In genomic region chr6:22173311-22173710, GRCh38 we compare ENCODE assay signal across 22 cellular contexts.
DNase-seq lines count a peak whose midpoint lies in the region; ATAC-seq, FAIRE-seq and TF ChIP-seq lines count a peak whose summit lies in the region.
"Had no signal": no experiment of that assay in that cellular context is flagged by ENCODE, and none has a peak within 500 bp of the region (broad histone marks: within the 10 kb centered on the region; RNA-seq: fewer than 3 reads in every experiment).

No MANE protein-coding gene starts in this region.

- TF ChIP-seq POLR2A in GM12878 (IDR thresholded peaks at IDR 0.05; ENCODE audit: low read depth, low read length) = no peak

- CTCF ChIA-PET in GM12878 (lab: Yijun Ruan, JAX) = no interaction called here

- H3K9ac ChIP-seq in BLaER1 = no peak overlapping the region
- H3K9ac ChIP-seq in DND-41 (ENCODE audit: low read depth, low read length) = no peak overlapping the region
- no peak overlapping the region for H3K9ac ChIP-seq in GM12878 (ENCODE audit: control insufficient read depth, insufficient read depth, low read length)

- H3K4me2 ChIP-seq in BLaER1 = no peak overlapping the region
- no peak overlapping the region for H3K4me2 ChIP-seq in DND-41 (ENCODE audit: insufficient read depth, low read length)
- no peak overlapping the region for H3K4me2 ChIP-seq in GM12878 (ENCODE audit: control insufficient read depth, insufficient read depth)

- H4K20me1 ChIP-seq in BLaER1 (no peaks in the 10 kb centered on the region), DND-41 (ENCODE audit: insufficient read depth, low read length) (no peaks in the 10 kb centered on the region), GM12878 (ENCODE audit: control insufficient read depth, insufficient read depth) (no peaks in the 10 kb centered on the region)

- H3K4me1 ChIP-seq in BLaER1 (peaks cover 11% of the 10 kb centered on the region), DND-41 (ENCODE audit: insufficient read depth, low read length) (no peaks in the 10 kb centered on the region), GM12878 (ENCODE audit: control insufficient read depth, insufficient read depth, low read length) (no peaks in the 10 kb centered on the region)
- H3K4me1 ChIP-seq: HAP-1 had no signal

- RAD21 ChIA-PET in GM12878 (lab: Charles Lee; ENCODE audit: unreplicated experiment) = no interaction called here

- H3K27ac Mint-ChIP-seq in activated T-helper 2 cell treated with anti-CD3 and anti-CD28 coated beads, Interferon-gamma antibody, Interleukin-2, Interleukin-4, amounts not matched to agents 10 μg/mL and 5 μg/mL and 100 μg/mL, durations not matched to agents 14 hours and 24 hours and 36 hours = no peak overlapping the region

- no peak for FAIRE-seq in GM12878 (lab: Jason Lieb, UNC)
- FAIRE-seq: A204.1, GM12891, GM19239 had no signal

- H3K4me3 ChIP-seq in BLaER1 (peak overlapping the region; percentile 38; the same call in 1 of the 2 replicates), DND-41 (ENCODE audit: low read depth in 1 of 2, low read length in 2 of 2) (no peak overlapping the region), GM12878 (no peak overlapping the region), iPS-18c (ENCODE audit: insufficient read depth, low read depth, low read length) (peak overlapping the region; percentile 20; the same call in 1 of the 2 replicates)
- H3K4me3 ChIP-seq: HAP-1 had no signal

- H3K27ac ChIP-seq in BLaER1 (no peak overlapping the region), DND-41 (ENCODE audit: low read length) (no peak overlapping the region), GM12878 (ENCODE audit: control insufficient read depth, insufficient read depth) (no peak overlapping the region)
- H3K27ac ChIP-seq: HL-60 had no signal

- intact Hi-C loops in GM12878 (cut with micrococcal nuclease; ENCODE audit: unreplicated experiment) = no loop called here
- intact Hi-C loops in activated T-helper 2 cell treated with anti-CD3 and anti-CD28 coated beads, Interferon-gamma antibody, Interleukin-2, Interleukin-4, amounts not matched to agents 10 μg/mL and 5 μg/mL and 100 μg/mL, durations not matched to agents 14 hours and 24 hours and 36 hours (cut with micrococcal nuclease) = no loop called here

- H3K36me3 ChIP-seq in BLaER1 = peaks cover 34% of the 10 kb centered on the region
- peaks cover 27% of the 10 kb centered on the region for H3K36me3 ChIP-seq in DND-41 (ENCODE audit: insufficient read depth, low read length)
- H3K36me3 ChIP-seq in GM12878 (ENCODE audit: control insufficient read depth in 2 of 2, insufficient read depth in 2 of 2, low read length in 1 of 2) = no peaks in the 10 kb centered on the region
- H3K36me3 ChIP-seq: HAP-1 had no signal

- DNase-seq in DND-41 = peak; percentile 25
- no peak for DNase-seq in GM12878 (ENCODE audit: low read depth, low spot score)
- no peak for DNase-seq in DMS79 (lab: John Stamatoyannopoulos, UW)
- no peak for DNase-seq in C1 segment of cervical spinal cord (lab: John Stamatoyannopoulos, UW)
- no peak for DNase-seq in activated T-helper 2 cell treated with anti-CD3 and anti-CD28 coated beads, Interferon-gamma antibody, Interleukin-2, Interleukin-4, amounts not matched to agents 10 μg/mL and 5 μg/mL and 100 μg/mL, durations not matched to agents 14 hours and 24 hours and 36 hours (ENCODE audit: low spot score)
- DNase-seq: AML-193; CD4-positive, CD25-positive, alpha-beta regulatory T cell; CD8-positive, alpha-beta memory T cell; COR-L47; DMS 273 treated with DMSO at 0.1 percent for 48 hours; DMS79 treated with DMSO at 0.1 percent for 48 hours; EL; IMR-90; Karpas-422; KBM-7 had no signal

- no peak for TF ChIP-seq EP300 in GM12878 (IDR thresholded peaks at IDR 0.05; ENCODE audit: borderline replicate concordance in 1 of 2, control insufficient read depth in 1 of 2, low read depth in 2 of 2, low read length in 2 of 2)

- H3K4me1 Mint-ChIP-seq in activated T-helper 2 cell treated with anti-CD3 and anti-CD28 coated beads, Interferon-gamma antibody, Interleukin-2, Interleukin-4, amounts not matched to agents 10 μg/mL and 5 μg/mL and 100 μg/mL, durations not matched to agents 14 hours and 24 hours and 36 hours (ENCODE audit: low read depth) = no peaks in the 10 kb centered on the region
- H3K4me1 Mint-ChIP-seq: CD4-positive, CD25-positive, alpha-beta regulatory T cell; CD8-positive, alpha-beta memory T cell had no signal

- no peaks in the 10 kb centered on the region for H3K27me3 Mint-ChIP-seq in activated T-helper 2 cell treated with anti-CD3 and anti-CD28 coated beads, Interferon-gamma antibody, Interleukin-2, Interleukin-4, amounts not matched to agents 10 μg/mL and 5 μg/mL and 100 μg/mL, durations not matched to agents 14 hours and 24 hours and 36 hours (ENCODE audit: low read depth)
- H3K27me3 Mint-ChIP-seq: CD4-positive, CD25-positive, alpha-beta regulatory T cell; CD8-positive, alpha-beta memory T cell had no signal

- POLR2A ChIA-PET in GM12878 (lab: Charles Lee) = no interaction called here

- H3K4me3 Mint-ChIP-seq in activated T-helper 2 cell treated with anti-CD3 and anti-CD28 coated beads, Interferon-gamma antibody, Interleukin-2, Interleukin-4, amounts not matched to agents 10 μg/mL and 5 μg/mL and 100 μg/mL, durations not matched to agents 14 hours and 24 hours and 36 hours (ENCODE audit: low read depth) = no peak overlapping the region
- H3K4me3 Mint-ChIP-seq: CD4-positive, CD25-positive, alpha-beta regulatory T cell; CD8-positive, alpha-beta memory T cell had no signal

- in situ Hi-C loops in GM12878 (cut with MboI) = no loop called here

- no peaks in the 10 kb centered on the region for H3K79me2 ChIP-seq in DND-41 (ENCODE audit: insufficient read depth, low read length)
- H3K79me2 ChIP-seq in GM12878 (ENCODE audit: control insufficient read depth, insufficient read depth, low read length) = no peaks in the 10 kb centered on the region

- H2AFZ ChIP-seq in DND-41 (ENCODE audit: low read depth, low read length) = no peak overlapping the region
- no peak overlapping the region for H2AFZ ChIP-seq in GM12878 (ENCODE audit: control insufficient read depth, low read depth, low read length)

- no peak for TF ChIP-seq RAD21 in GM12878 (IDR thresholded peaks at IDR 0.05; ENCODE audit: insufficient read depth, low read depth, low read length)

- no peaks in the 10 kb centered on the region for H3K27me3 ChIP-seq in BLaER1
- no peaks in the 10 kb centered on the region for H3K27me3 ChIP-seq in DND-41 (ENCODE audit: insufficient read depth, low read length, poor library complexity)
- H3K27me3 ChIP-seq in GM12878 (replicated peaks in 1 of 2; ENCODE audit: control insufficient read depth in 2 of 2, insufficient read depth in 2 of 2, low read length in 1 of 2) = no peaks in the 10 kb centered on the region

- SMC1A ChIA-PET in GM12878 (lab: Charles Lee; ENCODE audit: uncharacterized antibody, unreplicated experiment) = no interaction called here

- TF ChIP-seq CTCF in DND-41 (IDR thresholded peaks at IDR 0.05; ENCODE audit: borderline replicate concordance, extremely low read depth, low read length, poor library complexity, severe bottlenecking) (no peak), GM12878 (IDR thresholded peaks at IDR 0.05 in 2 of 3, conservative IDR thresholded peaks at IDR 0.05 in 1 of 3; ENCODE audit: control insufficient read depth in 2 of 3, extremely low read depth in 1 of 3, insufficient read depth in 1 of 3, low read depth in 3 of 3, low read length in 3 of 3) (no peak)

- no peak for ATAC-seq in DND-41 (ENCODE audit: insufficient read depth, low read depth)
- ATAC-seq in GM12878 = no peak

- BruUV-seq in GM12878 (replicated peaks; lab: Mats Ljungman, UMichigan) = no TSS peak

- H3K9me3 ChIP-seq in BLaER1 (peaks cover 40% of the 10 kb centered on the region), DND-41 (ENCODE audit: insufficient read depth, low read length, severe bottlenecking) (peaks cover 31% of the 10 kb centered on the region), GM12878 (replicated peaks; ENCODE audit: control insufficient read depth, insufficient read depth, low read length) (peaks cover 1% of the 10 kb centered on the region; the same call in 1 of the 3 replicates), iPS-18c (ENCODE audit: control insufficient read depth, insufficient read depth, low read length) (peaks cover 27% of the 10 kb centered on the region)

- peaks cover 29% of the 10 kb centered on the region for H3K9me3 Mint-ChIP-seq in activated T-helper 2 cell treated with anti-CD3 and anti-CD28 coated beads, Interferon-gamma antibody, Interleukin-2, Interleukin-4, amounts not matched to agents 10 μg/mL and 5 μg/mL and 100 μg/mL, durations not matched to agents 14 hours and 24 hours and 36 hours

- H3K36me3 Mint-ChIP-seq in activated T-helper 2 cell treated with anti-CD3 and anti-CD28 coated beads, Interferon-gamma antibody, Interleukin-2, Interleukin-4, amounts not matched to agents 10 μg/mL and 5 μg/mL and 100 μg/mL, durations not matched to agents 14 hours and 24 hours and 36 hours (ENCODE audit: low read depth) = peaks cover 4% of the 10 kb centered on the region
- H3K36me3 Mint-ChIP-seq: CD4-positive, CD25-positive, alpha-beta regulatory T cell; CD8-positive, alpha-beta memory T cell had no signal

TF ChIP-seq in GM12878, 131 proteins besides CTCF, POLR2A, EP300 and RAD21:
- TF ChIP-seq CBX5 (IDR thresholded peaks at IDR 0.05; ENCODE audit: low read depth) (peak; percentile 95; the same call in 1 of the 2 replicates), HSF1 (IDR thresholded peaks at IDR 0.05; ENCODE audit: low read depth, low read length) (no peak), DPF2 (IDR thresholded peaks at IDR 0.05) (no peak), SMAD1 (IDR thresholded peaks at IDR 0.05; ENCODE audit: low read depth, partially characterized antibody) (no peak)

Comparison
In these comparisons a context has a peak if more than half of its experiments do, and no peak if none do; other contexts are left out.
1. H3K4me3 ChIP-seq: peak in BLaER1 (single experiment) and iPS-18c (single experiment); none in DND-41 (0 of 2) and GM12878 (single experiment).